In the genomic region with DNA sequence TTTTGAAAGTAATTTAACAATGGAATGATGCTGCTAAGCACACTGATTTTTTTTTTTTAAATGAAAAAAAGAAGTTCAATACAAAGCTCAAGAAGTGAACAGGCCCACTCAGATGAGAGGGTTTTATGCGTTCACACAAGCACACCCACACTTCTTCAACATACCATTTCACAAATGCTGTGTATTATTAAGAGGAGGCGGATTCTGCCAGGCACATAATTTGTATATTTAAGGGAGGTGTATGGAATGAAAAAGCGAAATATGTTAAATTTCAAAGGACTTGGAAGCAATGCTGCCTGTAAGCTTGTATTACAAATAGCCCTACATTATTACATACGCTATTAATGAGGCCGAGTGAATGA, we compare ENCODE assay signal across 17 cellular contexts.
DNase-seq lines count a peak whose midpoint lies in the region; ATAC-seq and TF ChIP-seq lines count a peak whose summit lies in the region.
"Had no signal": no experiment of that assay in that cellular context is flagged by ENCODE, and none has a peak within 500 bp of the region (broad histone marks: within the 10 kb centered on the region; RNA-seq: fewer than 3 reads in every experiment).

No MANE protein-coding gene starts in this region.

- no peak overlapping the region for H2AFZ ChIP-seq in trophoblast cell (ENCODE audit: insufficient read depth, low read length, poor library complexity)

- H2BK5ac ChIP-seq in trophoblast cell (ENCODE audit: low read depth, low read length, poor library complexity) = no peak overlapping the region

- H3K9me3 ChIP-seq in CD4-positive, alpha-beta memory T cell (ENCODE audit: control insufficient read depth in 1 of 2, low read length in 2 of 2) = no peaks in the 10 kb centered on the region
- H3K9me3 ChIP-seq in trophoblast cell (ENCODE audit: insufficient read depth, low read depth, low read length) = peaks cover 1% of the 10 kb centered on the region
- H3K9me3 ChIP-seq: SJCRH30, uterus had no signal

- no peak overlapping the region for H3K4me3 ChIP-seq in CD4-positive, alpha-beta memory T cell (ENCODE audit: low read length in 2 of 2)
- no peak overlapping the region for H3K4me3 ChIP-seq in trophoblast cell (ENCODE audit: low read depth, low read length)
- H3K4me3 ChIP-seq: SJCRH30, uterus had no signal

- H3K18ac ChIP-seq in trophoblast cell (ENCODE audit: low read length) = no peak overlapping the region

- intact Hi-C loops in CD4-positive, alpha-beta memory T cell (cut with micrococcal nuclease) = no loop called here

- H3K4me1 ChIP-seq in CD4-positive, alpha-beta memory T cell (ENCODE audit: insufficient read depth, low read length) = no peaks in the 10 kb centered on the region
- H3K4me1 ChIP-seq in trophoblast cell (ENCODE audit: control insufficient read depth in 1 of 2, insufficient read depth in 2 of 2, low read length in 2 of 2) = peaks cover 2 to 3% of the 10 kb centered on the region in 2 experiments
- H3K4me1 ChIP-seq: SJCRH30, uterus had no signal

- no peak for TF ChIP-seq CTCF in neural crest cell (conservative IDR thresholded peaks at IDR 0.05)

- no peak overlapping the region for H3K9ac ChIP-seq in trophoblast cell (ENCODE audit: low read length)

- no peak overlapping the region for H2BK120ac ChIP-seq in trophoblast cell (ENCODE audit: insufficient read depth, low read length, poor library complexity)

- H3K4me3 Mint-ChIP-seq in stimulated activated naive CD8-positive, alpha-beta T cell treated with anti-CD3 and anti-CD28 coated beads, Interleukin-15, amount 100 ng/mL, for 72 hours = no peak overlapping the region
- H3K4me3 Mint-ChIP-seq in neural crest cell = no peak overlapping the region
- H3K4me3 Mint-ChIP-seq in CD4-positive, alpha-beta memory T cell = no peak overlapping the region
- H3K4me3 Mint-ChIP-seq: CD4-positive, alpha-beta T cell; memory B cell; T-cell had no signal

- H4K8ac ChIP-seq in trophoblast cell (ENCODE audit: low read depth, low read length) = no peak overlapping the region

- CTCF ChIA-PET in CD4-positive, alpha-beta memory T cell (lab: Charles Lee; ENCODE audit: partially characterized antibody) = no interaction called here

- no peak overlapping the region for H2AK5ac ChIP-seq in trophoblast cell (ENCODE audit: low read length)

- no peak overlapping the region for H3K4ac ChIP-seq in trophoblast cell (ENCODE audit: low read depth, low read length)

- no peaks in the 10 kb centered on the region for H3K79me2 ChIP-seq in trophoblast cell (ENCODE audit: control insufficient read depth, insufficient read depth, low read length, poor library complexity)

- peak; percentile 0 for ATAC-seq in stimulated activated naive CD8-positive, alpha-beta T cell treated with anti-CD3 and anti-CD28 coated beads, Interleukin-15, Interleukin-2, amounts not matched to agents 100 U/mL and 50 U/mL, for 24 hours
- ATAC-seq in stimulated activated naive CD8-positive, alpha-beta T cell treated with anti-CD3 and anti-CD28 coated beads, Interleukin-15, amount 100 ng/mL, for 72 hours = no peak
- ATAC-seq: Panc1, right cardiac atrium, T-cell had no signal

- POLR2A ChIA-PET in CD4-positive, alpha-beta memory T cell (lab: Charles Lee; ENCODE audit: partially characterized antibody) = no interaction called here

- no peaks in the 10 kb centered on the region for H3K9me3 Mint-ChIP-seq in stimulated activated naive CD8-positive, alpha-beta T cell treated with anti-CD3 and anti-CD28 coated beads, Interleukin-15, amount 100 ng/mL, for 72 hours
- no peaks in the 10 kb centered on the region for H3K9me3 Mint-ChIP-seq in neural crest cell
- H3K9me3 Mint-ChIP-seq in CD4-positive, alpha-beta memory T cell = no peaks in the 10 kb centered on the region
- H3K9me3 Mint-ChIP-seq: CD4-positive, alpha-beta T cell; memory B cell; T-cell had no signal

- no peak overlapping the region for H3K14ac ChIP-seq in trophoblast cell (ENCODE audit: low read length)

- H2BK12ac ChIP-seq in trophoblast cell (ENCODE audit: low read length) = no peak overlapping the region

- no peak overlapping the region for H4K12ac ChIP-seq in trophoblast cell (ENCODE audit: low read depth, low read length)

- H3K4me1 Mint-ChIP-seq in stimulated activated naive CD8-positive, alpha-beta T cell treated with anti-CD3 and anti-CD28 coated beads, Interleukin-15, amount 100 ng/mL, for 72 hours = peaks cover 41% of the 10 kb centered on the region
- H3K4me1 Mint-ChIP-seq in neural crest cell = peaks cover 51% of the 10 kb centered on the region
- peaks cover 0 to 9% (median under 1%) of the 10 kb centered on the region in 4 donors for H3K4me1 Mint-ChIP-seq in CD4-positive, alpha-beta memory T cell
- H3K4me1 Mint-ChIP-seq: T-cell had no signal

- peaks cover 5% of the 10 kb centered on the region for H3K36me3 ChIP-seq in CD4-positive, alpha-beta memory T cell (ENCODE audit: insufficient read depth, low read length)
- no peaks in the 10 kb centered on the region for H3K36me3 ChIP-seq in trophoblast cell (ENCODE audit: control insufficient read depth in 1 of 2, insufficient read depth in 2 of 2, low read length in 2 of 2)
- H3K36me3 ChIP-seq: uterus had no signal

- 100% methylated on average over 2 of the region's 5 CpGs for WGBS in trophoblast cell (ENCODE audit: extremely low coverage, insufficient coverage, insufficient read length)

- H3K27me3 Mint-ChIP-seq in stimulated activated naive CD8-positive, alpha-beta T cell treated with anti-CD3 and anti-CD28 coated beads, Interleukin-15, amount 100 ng/mL, for 72 hours = no peaks in the 10 kb centered on the region
- no peaks in the 10 kb centered on the region for H3K27me3 Mint-ChIP-seq in neural crest cell (ENCODE audit: low read depth)
- H3K27me3 Mint-ChIP-seq in CD4-positive, alpha-beta memory T cell = no peaks in the 10 kb centered on the region
- H3K27me3 Mint-ChIP-seq: CD4-positive, alpha-beta T cell; memory B cell; T-cell had no signal

- H3K23ac ChIP-seq in trophoblast cell (ENCODE audit: low read length) = no peak overlapping the region

- H3K27me3 ChIP-seq in CD4-positive, alpha-beta memory T cell (ENCODE audit: insufficient read depth, low read length) = no peaks in the 10 kb centered on the region
- H3K27me3 ChIP-seq in trophoblast cell (ENCODE audit: insufficient read depth, low read length) = no peaks in the 10 kb centered on the region
- H3K27me3 ChIP-seq: SJCRH30, uterus had no signal

- H3K27ac ChIP-seq in angular gyrus (ENCODE audit: low read depth, low read length) (peak overlapping the region; percentile 87), trophoblast cell (ENCODE audit: low read depth, low read length) (no peak overlapping the region)
- H3K27ac ChIP-seq in CD4-positive, alpha-beta memory T cell (ENCODE audit: low read depth, low read length) = no peak overlapping the region
- H3K27ac ChIP-seq: SJCRH30, uterus had no signal

- no peak overlapping the region for H3K27ac Mint-ChIP-seq in stimulated activated naive CD8-positive, alpha-beta T cell treated with anti-CD3 and anti-CD28 coated beads, Interleukin-15, amount 100 ng/mL, for 72 hours
- H3K27ac Mint-ChIP-seq in neural crest cell (ENCODE audit: unreplicated experiment) = peak overlapping the region; percentile 94
- H3K27ac Mint-ChIP-seq in CD4-positive, alpha-beta memory T cell = no peak overlapping the region
- H3K27ac Mint-ChIP-seq: CD4-positive, alpha-beta T cell; memory B cell; T-cell had no signal

- no peak for DNase-seq in stimulated activated naive CD8-positive, alpha-beta T cell treated with anti-CD3 and anti-CD28 coated beads, Interleukin-15, Interleukin-2, amounts not matched to agents 100 U/mL and 50 U/mL, for 24 hours
- no peak for DNase-seq in stimulated activated naive CD8-positive, alpha-beta T cell treated with anti-CD3 and anti-CD28 coated beads, Interleukin-15, amount 100 ng/mL, for 72 hours
- DNase-seq in neural crest cell (ENCODE audit: low read depth, low spot score) (no peak), trophoblast cell (no peak)
- DNase-seq in CD4-positive, alpha-beta memory T cell = no peak
- DNase-seq in effector CD8-positive, alpha-beta T cell (lab: John Stamatoyannopoulos, UW) = no peak
- DNase-seq: CD4-positive, alpha-beta T cell; cortex of kidney; DMS 273 treated with DMSO at 0.1 percent for 48 hours; NCI-H510A treated with DMSO at 0.1 percent for 48 hours; right cardiac atrium; SJCRH30; T-cell; uterus had no signal

- H3K4me2 ChIP-seq in trophoblast cell (ENCODE audit: low read length) = no peak overlapping the region

- peaks cover 4% of the 10 kb centered on the region for H3K36me3 Mint-ChIP-seq in neural crest cell (ENCODE audit: low read depth)
- peaks cover 69 to 78% of the 10 kb centered on the region in 2 donors for H3K36me3 Mint-ChIP-seq in CD4-positive, alpha-beta memory T cell

- H4K91ac ChIP-seq in trophoblast cell (ENCODE audit: low read depth, low read length) = no peak overlapping the region

- H3K79me1 ChIP-seq in trophoblast cell (ENCODE audit: low read length) = no peaks in the 10 kb centered on the region
